In genomic region chr20:40991181-40991889, GRCh38 we compare ENCODE assay signal across 8 cellular contexts. TPM values are rescaled to one million over a fixed set of nuclear protein-coding genes. Genes with fewer than 3 reads are reported as not detected.
DNase-seq lines count a peak whose midpoint lies in the region; ATAC-seq and TF ChIP-seq lines count a peak whose summit lies in the region.

No MANE protein-coding gene starts in this region.

- no peak overlapping the region for H3K4me3 ChIP-seq in uterus
- no peak overlapping the region for H3K4me3 ChIP-seq in H7 (ENCODE audit: insufficient read depth, low read depth, low read length)

- no peak for TF ChIP-seq POLR2A in uterus (IDR thresholded peaks at IDR 0.05)

- no peaks in the 10 kb centered on the region for H3K36me3 ChIP-seq in uterus
- H3K36me3 ChIP-seq in H7 (replicated peaks; ENCODE audit: control insufficient read depth, insufficient read depth, low read length): no peaks in the 10 kb centered on the region

- no peaks in the 10 kb centered on the region for H3K4me1 ChIP-seq in uterus

- no peak for TF ChIP-seq CTCF in uterus (IDR thresholded peaks at IDR 0.05)

- peak; percentile 95 for ATAC-seq in HG03097 (IDR thresholded peaks at IDR 0.05; ENCODE audit: low FRiP score, unreplicated experiment)

- intact Hi-C loops in uterus (cut with DNase I; ENCODE audit: low total_unique reads): loop anchor here (10.0 kb wide), 1 partner anchor 103 kb away; no protein-coding TSS in a partner anchor

- H3K27ac ChIP-seq in uterus: no peak overlapping the region

- DNase-seq in DMS 273 treated with DMSO at 0.1 percent for 48 hours (lab: John Stamatoyannopoulos, UW) (peak; percentile 12), GM19238 (ENCODE audit: insufficient read length, low spot score) (peak; percentile 78), SIG-M5 treated with dmso at 0.1 percent for 504 hours (lab: John Stamatoyannopoulos, UW; ENCODE audit: unreplicated experiment) (peak; percentile 99), kidney tubule cell (ENCODE audit: low spot score) (peak; percentile 12), uterus (no peak), H7 (no peak), NCI-H510A treated with DMSO at 0.1 percent for 48 hours (lab: John Stamatoyannopoulos, UW) (no peak)

- no peaks in the 10 kb centered on the region for H3K27me3 ChIP-seq in uterus
- H3K27me3 ChIP-seq in H7 (ENCODE audit: control insufficient read depth, insufficient read depth, low read length): no peaks in the 10 kb centered on the region

- H3K9me3 ChIP-seq in uterus: no peaks in the 10 kb centered on the region

RNA-seq across cellular contexts. Expression of gene TOP1, which starts 37.3 kb away (rescaled TPM):
- 10 to 100 TPM; 20.5 to 47.1 (median 35.4) TPM for total RNA-seq in uterus
- total RNA-seq in H7 (2014; rRNA removed; shearing (Covaris generic)): 16.0 and 22.9 TPM in 2 replicates

Comparison
In these comparisons a context has a peak if more than half of its experiments do, and no peak if none do; other contexts are left out.
1. DNase-seq: peak in DMS 273 treated with DMSO at 0.1 percent for 48 hours (single experiment), GM19238 (single experiment), SIG-M5 treated with dmso at 0.1 percent for 504 hours (single experiment) and kidney tubule cell (single experiment); none in uterus (0 of 2), H7 (single experiment) and NCI-H510A treated with DMSO at 0.1 percent for 48 hours (single experiment).